Comparison of ENCODE assay signal across 1 cellular context in the genomic region with DNA sequence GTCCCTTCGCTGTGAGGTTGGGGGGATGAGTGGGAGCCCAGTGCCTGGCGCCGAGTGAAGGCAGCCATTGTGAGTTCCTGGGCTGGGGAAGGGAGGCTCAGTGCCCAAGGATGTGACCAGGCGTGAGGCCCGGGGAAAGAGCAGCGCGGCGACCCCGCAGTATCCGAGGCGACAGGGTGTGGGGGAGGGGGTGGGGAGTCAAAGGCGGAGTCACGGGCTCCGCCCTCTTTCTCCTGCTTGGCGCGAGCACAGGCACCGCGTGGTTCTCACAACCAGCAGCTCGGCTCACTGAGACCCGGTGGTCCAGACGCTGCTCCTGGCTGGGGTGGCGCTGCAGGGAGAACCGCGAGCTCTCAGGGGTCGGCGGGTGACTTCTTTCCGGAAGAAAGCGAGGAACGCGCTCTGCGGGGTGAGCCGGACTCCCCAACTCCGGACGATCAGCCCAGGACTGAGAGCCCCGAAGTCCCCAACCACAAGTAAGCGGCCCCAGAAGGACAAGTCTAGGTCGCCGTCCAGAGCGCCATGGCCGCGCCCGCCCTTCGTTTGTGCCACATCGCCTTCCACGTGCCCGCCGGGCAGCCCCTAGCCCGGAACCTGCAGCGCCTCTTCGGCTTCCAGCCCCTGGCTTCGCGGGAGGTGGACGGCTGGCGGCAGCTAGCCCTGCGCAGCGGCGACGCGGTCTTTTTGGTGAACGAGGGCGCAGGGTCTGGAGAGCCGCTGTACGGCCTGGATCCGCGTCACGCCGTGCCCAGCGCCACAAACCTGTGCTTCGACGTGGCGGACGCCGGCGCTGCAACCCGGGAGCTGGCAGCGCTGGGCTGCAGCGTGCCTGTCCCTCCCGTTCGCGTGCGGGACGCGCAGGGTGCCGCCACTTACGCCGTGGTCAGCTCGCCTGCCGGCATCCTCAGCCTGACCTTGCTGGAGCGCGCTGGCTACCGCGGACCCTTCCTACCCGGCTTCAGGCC.
TF ChIP-seq lines count a peak whose summit lies in the region.

A gene (plus strand): TSS at position 269 of the 965 bp plus-strand sequence. CDS start 254 bp downstream, at position 523.

TF ChIP-seq in GM12878, 131 proteins besides CTCF, POLR2A, EP300 and RAD21 (continued from another document and continues in another):
- TF ChIP-seq, protein P1, sequence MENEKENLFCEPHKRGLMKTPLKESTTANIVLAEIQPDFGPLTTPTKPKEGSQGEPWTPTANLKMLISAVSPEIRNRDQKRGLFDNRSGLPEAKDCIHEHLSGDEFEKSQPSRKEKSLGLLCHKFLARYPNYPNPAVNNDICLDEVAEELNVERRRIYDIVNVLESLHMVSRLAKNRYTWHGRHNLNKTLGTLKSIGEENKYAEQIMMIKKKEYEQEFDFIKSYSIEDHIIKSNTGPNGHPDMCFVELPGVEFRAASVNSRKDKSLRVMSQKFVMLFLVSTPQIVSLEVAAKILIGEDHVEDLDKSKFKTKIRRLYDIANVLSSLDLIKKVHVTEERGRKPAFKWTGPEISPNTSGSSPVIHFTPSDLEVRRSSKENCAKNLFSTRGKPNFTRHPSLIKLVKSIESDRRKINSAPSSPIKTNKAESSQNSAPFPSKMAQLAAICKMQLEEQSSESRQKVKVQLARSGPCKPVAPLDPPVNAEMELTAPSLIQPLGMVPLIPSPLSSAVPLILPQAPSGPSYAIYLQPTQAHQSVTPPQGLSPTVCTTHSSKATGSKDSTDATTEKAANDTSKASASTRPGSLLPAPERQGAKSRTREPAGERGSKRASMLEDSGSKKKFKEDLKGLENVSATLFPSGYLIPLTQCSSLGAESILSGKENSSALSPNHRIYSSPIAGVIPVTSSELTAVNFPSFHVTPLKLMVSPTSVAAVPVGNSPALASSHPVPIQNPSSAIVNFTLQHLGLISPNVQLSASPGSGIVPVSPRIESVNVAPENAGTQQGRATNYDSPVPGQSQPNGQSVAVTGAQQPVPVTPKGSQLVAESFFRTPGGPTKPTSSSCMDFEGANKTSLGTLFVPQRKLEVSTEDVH (IDR thresholded peaks at IDR 0.05; ENCODE audit: low read depth, partially characterized antibody), result no peak
- TF ChIP-seq NR2C2 (IDR thresholded peaks at IDR 0.05; ENCODE audit: borderline replicate concordance, control insufficient read depth, insufficient read length, low read depth) (no peak), SPI1 (IDR thresholded peaks at IDR 0.05; ENCODE audit: borderline replicate concordance, insufficient read depth, low read depth, low read length) (no peak), ZSCAN29 (IDR thresholded peaks at IDR 0.05) (no peak), NFXL1 (IDR thresholded peaks at IDR 0.05; ENCODE audit: borderline replicate concordance) (no peak), ETV6 (conservative IDR thresholded peaks at IDR 0.05 in 1 of 2, IDR thresholded peaks at IDR 0.05 in 1 of 2; ENCODE audit: borderline replicate concordance in 1 of 2, low read depth in 1 of 2) (no peak), ZNF274 (IDR thresholded peaks at IDR 0.05; ENCODE audit: insufficient read depth, insufficient read length) (no peak), TARDBP (IDR thresholded peaks at IDR 0.05; ENCODE audit: borderline replicate concordance) (no peak), BRCA1 (IDR thresholded peaks at IDR 0.05; ENCODE audit: low read depth, low read length) (no peak), NR2C1 (IDR thresholded peaks at IDR 0.05) (no peak), PML (IDR thresholded peaks at IDR 0.05; ENCODE audit: low read length) (peak; percentile 74), EED (IDR thresholded peaks at IDR 0.05; ENCODE audit: low read depth) (no peak), MYC (IDR thresholded peaks at IDR 0.05; ENCODE audit: insufficient read depth, insufficient read length, insufficient replicate concordance, low read length, severe bottlenecking) (peak; percentile 34), CHD1 (IDR thresholded peaks at IDR 0.05; ENCODE audit: low read depth, low read length) (no peak), BHLHE40 (IDR thresholded peaks at IDR 0.05; ENCODE audit: borderline replicate concordance in 1 of 2, low read depth in 2 of 2, low read length in 1 of 2) (peak in 1 of 2 experiments; percentile 46; a peak in 2 of 4 replicates), ZBED1 (IDR thresholded peaks at IDR 0.05; ENCODE audit: borderline replicate concordance) (no peak), RAD51 (IDR thresholded peaks at IDR 0.05) (no peak), HDAC6 (IDR thresholded peaks at IDR 0.05; ENCODE audit: unreplicated experiment) (peak; percentile 30), MTA3 (IDR thresholded peaks at IDR 0.05; ENCODE audit: borderline replicate concordance, low read length) (peak; percentile 27; the same call in 1 of the 2 replicates), IKZF1 (conservative IDR thresholded peaks at IDR 0.05) (peak; percentile 57), MTA2 (IDR thresholded peaks at IDR 0.05; ENCODE audit: low read depth) (no peak; the same call in 1 of the 2 replicates), SREBF1 (IDR thresholded peaks at IDR 0.05; ENCODE audit: low read length) (no peak)
- TF ChIP-seq, protein P2, sequence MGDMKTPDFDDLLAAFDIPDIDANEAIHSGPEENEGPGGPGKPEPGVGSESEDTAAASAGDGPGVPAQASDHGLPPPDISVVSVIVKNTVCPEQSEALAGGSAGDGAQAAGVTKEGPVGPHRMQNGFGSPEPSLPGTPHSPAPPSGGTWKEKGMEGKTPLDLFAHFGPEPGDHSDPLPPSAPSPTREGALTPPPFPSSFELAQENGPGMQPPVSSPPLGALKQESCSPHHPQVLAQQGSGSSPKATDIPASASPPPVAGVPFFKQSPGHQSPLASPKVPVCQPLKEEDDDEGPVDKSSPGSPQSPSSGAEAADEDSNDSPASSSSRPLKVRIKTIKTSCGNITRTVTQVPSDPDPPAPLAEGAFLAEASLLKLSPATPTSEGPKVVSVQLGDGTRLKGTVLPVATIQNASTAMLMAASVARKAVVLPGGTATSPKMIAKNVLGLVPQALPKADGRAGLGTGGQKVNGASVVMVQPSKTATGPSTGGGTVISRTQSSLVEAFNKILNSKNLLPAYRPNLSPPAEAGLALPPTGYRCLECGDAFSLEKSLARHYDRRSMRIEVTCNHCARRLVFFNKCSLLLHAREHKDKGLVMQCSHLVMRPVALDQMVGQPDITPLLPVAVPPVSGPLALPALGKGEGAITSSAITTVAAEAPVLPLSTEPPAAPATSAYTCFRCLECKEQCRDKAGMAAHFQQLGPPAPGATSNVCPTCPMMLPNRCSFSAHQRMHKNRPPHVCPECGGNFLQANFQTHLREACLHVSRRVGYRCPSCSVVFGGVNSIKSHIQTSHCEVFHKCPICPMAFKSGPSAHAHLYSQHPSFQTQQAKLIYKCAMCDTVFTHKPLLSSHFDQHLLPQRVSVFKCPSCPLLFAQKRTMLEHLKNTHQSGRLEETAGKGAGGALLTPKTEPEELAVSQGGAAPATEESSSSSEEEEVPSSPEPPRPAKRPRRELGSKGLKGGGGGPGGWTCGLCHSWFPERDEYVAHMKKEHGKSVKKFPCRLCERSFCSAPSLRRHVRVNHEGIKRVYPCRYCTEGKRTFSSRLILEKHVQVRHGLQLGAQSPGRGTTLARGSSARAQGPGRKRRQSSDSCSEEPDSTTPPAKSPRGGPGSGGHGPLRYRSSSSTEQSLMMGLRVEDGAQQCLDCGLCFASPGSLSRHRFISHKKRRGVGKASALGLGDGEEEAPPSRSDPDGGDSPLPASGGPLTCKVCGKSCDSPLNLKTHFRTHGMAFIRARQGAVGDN (IDR thresholded peaks at IDR 0.05), result peak; percentile 78
- TF ChIP-seq, protein P3, sequence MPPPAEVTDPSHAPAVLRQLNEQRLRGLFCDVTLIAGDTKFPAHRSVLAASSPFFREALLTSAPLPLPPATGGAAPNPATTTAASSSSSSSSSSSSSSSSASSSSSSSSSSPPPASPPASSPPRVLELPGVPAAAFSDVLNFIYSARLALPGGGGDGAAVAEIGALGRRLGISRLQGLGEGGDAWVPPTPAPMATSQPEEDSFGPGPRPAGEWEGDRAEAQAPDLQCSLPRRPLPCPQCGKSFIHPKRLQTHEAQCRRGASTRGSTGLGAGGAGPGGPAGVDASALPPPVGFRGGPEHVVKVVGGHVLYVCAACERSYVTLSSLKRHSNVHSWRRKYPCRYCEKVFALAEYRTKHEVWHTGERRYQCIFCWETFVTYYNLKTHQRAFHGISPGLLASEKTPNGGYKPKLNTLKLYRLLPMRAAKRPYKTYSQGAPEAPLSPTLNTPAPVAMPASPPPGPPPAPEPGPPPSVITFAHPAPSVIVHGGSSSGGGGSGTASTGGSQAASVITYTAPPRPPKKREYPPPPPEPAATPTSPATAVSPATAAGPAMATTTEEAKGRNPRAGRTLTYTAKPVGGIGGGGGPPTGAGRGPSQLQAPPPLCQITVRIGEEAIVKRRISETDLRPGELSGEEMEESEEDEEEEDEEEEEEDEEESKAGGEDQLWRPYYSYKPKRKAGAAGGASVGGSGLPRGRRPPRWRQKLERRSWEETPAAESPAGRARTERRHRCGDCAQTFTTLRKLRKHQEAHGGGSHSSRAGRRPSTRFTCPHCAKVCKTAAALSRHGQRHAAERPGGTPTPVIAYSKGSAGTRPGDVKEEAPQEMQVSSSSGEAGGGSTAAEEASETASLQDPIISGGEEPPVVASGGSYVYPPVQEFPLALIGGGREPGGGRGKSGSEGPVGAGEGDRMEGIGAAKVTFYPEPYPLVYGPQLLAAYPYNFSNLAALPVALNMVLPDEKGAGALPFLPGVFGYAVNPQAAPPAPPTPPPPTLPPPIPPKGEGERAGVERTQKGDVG (CRISPR knock-in tag; IDR thresholded peaks at IDR 0.05), result no peak
- TF ChIP-seq, protein P4, sequence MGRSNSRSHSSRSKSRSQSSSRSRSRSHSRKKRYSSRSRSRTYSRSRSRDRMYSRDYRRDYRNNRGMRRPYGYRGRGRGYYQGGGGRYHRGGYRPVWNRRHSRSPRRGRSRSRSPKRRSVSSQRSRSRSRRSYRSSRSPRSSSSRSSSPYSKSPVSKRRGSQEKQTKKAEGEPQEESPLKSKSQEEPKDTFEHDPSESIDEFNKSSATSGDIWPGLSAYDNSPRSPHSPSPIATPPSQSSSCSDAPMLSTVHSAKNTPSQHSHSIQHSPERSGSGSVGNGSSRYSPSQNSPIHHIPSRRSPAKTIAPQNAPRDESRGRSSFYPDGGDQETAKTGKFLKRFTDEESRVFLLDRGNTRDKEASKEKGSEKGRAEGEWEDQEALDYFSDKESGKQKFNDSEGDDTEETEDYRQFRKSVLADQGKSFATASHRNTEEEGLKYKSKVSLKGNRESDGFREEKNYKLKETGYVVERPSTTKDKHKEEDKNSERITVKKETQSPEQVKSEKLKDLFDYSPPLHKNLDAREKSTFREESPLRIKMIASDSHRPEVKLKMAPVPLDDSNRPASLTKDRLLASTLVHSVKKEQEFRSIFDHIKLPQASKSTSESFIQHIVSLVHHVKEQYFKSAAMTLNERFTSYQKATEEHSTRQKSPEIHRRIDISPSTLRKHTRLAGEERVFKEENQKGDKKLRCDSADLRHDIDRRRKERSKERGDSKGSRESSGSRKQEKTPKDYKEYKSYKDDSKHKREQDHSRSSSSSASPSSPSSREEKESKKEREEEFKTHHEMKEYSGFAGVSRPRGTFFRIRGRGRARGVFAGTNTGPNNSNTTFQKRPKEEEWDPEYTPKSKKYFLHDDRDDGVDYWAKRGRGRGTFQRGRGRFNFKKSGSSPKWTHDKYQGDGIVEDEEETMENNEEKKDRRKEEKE (IDR thresholded peaks at IDR 0.05), result no peak
- TF ChIP-seq, protein P5, sequence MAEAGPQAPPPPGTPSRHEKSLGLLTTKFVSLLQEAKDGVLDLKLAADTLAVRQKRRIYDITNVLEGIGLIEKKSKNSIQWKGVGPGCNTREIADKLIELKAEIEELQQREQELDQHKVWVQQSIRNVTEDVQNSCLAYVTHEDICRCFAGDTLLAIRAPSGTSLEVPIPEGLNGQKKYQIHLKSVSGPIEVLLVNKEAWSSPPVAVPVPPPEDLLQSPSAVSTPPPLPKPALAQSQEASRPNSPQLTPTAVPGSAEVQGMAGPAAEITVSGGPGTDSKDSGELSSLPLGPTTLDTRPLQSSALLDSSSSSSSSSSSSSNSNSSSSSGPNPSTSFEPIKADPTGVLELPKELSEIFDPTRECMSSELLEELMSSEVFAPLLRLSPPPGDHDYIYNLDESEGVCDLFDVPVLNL (IDR thresholded peaks at IDR 0.05; ENCODE audit: low read depth, low read length), result no peak
- TF ChIP-seq, protein P6, sequence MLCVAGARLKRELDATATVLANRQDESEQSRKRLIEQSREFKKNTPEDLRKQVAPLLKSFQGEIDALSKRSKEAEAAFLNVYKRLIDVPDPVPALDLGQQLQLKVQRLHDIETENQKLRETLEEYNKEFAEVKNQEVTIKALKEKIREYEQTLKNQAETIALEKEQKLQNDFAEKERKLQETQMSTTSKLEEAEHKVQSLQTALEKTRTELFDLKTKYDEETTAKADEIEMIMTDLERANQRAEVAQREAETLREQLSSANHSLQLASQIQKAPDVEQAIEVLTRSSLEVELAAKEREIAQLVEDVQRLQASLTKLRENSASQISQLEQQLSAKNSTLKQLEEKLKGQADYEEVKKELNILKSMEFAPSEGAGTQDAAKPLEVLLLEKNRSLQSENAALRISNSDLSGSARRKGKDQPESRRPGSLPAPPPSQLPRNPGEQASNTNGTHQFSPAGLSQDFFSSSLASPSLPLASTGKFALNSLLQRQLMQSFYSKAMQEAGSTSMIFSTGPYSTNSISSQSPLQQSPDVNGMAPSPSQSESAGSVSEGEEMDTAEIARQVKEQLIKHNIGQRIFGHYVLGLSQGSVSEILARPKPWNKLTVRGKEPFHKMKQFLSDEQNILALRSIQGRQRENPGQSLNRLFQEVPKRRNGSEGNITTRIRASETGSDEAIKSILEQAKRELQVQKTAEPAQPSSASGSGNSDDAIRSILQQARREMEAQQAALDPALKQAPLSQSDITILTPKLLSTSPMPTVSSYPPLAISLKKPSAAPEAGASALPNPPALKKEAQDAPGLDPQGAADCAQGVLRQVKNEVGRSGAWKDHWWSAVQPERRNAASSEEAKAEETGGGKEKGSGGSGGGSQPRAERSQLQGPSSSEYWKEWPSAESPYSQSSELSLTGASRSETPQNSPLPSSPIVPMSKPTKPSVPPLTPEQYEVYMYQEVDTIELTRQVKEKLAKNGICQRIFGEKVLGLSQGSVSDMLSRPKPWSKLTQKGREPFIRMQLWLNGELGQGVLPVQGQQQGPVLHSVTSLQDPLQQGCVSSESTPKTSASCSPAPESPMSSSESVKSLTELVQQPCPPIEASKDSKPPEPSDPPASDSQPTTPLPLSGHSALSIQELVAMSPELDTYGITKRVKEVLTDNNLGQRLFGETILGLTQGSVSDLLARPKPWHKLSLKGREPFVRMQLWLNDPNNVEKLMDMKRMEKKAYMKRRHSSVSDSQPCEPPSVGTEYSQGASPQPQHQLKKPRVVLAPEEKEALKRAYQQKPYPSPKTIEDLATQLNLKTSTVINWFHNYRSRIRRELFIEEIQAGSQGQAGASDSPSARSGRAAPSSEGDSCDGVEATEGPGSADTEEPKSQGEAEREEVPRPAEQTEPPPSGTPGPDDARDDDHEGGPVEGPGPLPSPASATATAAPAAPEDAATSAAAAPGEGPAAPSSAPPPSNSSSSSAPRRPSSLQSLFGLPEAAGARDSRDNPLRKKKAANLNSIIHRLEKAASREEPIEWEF (IDR thresholded peaks at IDR 0.05; ENCODE audit: insufficient replicate concordance, low read depth, low read length), result no peak
